ENCODE assay signal across 1 cellular context in genomic region chr3:13060341-13060910, GRCh38.
TF ChIP-seq lines count a peak whose summit lies in the region.

No MANE protein-coding gene starts in this region.

TF ChIP-seq in H1, 55 proteins besides CTCF, POLR2A, EP300 and RAD21:
- TF ChIP-seq HDAC2 (IDR thresholded peaks at IDR 0.05; ENCODE audit: borderline replicate concordance in 1 of 2, low read depth in 2 of 2, low read length in 2 of 2) (no peak), PHF8 (conservative IDR thresholded peaks at IDR 0.05; ENCODE audit: low read depth, low read length) (no peak), BCL11A (IDR thresholded peaks at IDR 0.05; ENCODE audit: low read depth in 2 of 2, low read length in 2 of 2) (no peak), JUND (IDR thresholded peaks at IDR 0.05; ENCODE audit: low read length) (no peak), USF2 (IDR thresholded peaks at IDR 0.05; ENCODE audit: low read length) (no peak)
TF ChIP-seq in H1: peak in this region for 0.
